ENCODE assay signal across 23 cellular contexts in the genomic region with DNA sequence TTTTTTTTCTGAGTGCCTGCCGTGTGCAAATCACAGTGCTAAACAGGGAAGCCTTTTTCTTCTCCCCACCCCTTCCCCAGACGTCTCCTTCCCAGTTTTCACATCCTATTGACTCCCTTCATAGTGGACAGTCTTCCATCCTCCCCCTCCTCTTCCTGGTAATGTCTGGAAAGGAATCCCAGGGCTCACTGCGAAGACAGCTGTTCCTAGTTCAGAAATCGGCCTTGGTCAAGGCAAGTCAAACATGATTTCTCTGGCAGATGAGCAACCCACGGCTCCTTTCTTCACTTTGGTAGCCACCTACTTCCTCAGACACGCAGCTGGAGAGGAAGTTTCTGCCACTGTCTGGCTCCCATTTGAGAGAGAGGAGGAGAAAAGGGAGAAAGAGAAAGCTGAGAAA. TPM values are rescaled to one million over a fixed set of nuclear protein-coding genes. Genes with fewer than 3 reads are reported as not detected.
DNase-seq lines count a peak whose midpoint lies in the region; ATAC-seq and TF ChIP-seq lines count a peak whose summit lies in the region.
"Had no signal": no experiment of that assay in that cellular context is flagged by ENCODE, and none has a peak within 500 bp of the region (broad histone marks: within the 10 kb centered on the region; RNA-seq: fewer than 3 reads in every experiment).

No MANE protein-coding gene starts in this region.

- no peak overlapping the region for H3K23ac ChIP-seq in trophoblast cell (ENCODE audit: low read length)

- H3K36me3 ChIP-seq in cardiac muscle cell (no peaks in the 10 kb centered on the region), left ventricle myocardium inferior (no peaks in the 10 kb centered on the region), psoas muscle (ENCODE audit: insufficient read depth in 1 of 2, low read depth in 1 of 2) (no peaks in the 10 kb centered on the region), trophoblast cell (ENCODE audit: control insufficient read depth in 1 of 2, insufficient read depth in 2 of 2, low read length in 2 of 2) (no peaks in the 10 kb centered on the region), ovary (no peaks in the 10 kb centered on the region)

- peaks cover 17% of the 10 kb centered on the region for H3K4me1 ChIP-seq in cardiac muscle cell (ENCODE audit: low read depth)
- peaks cover 51% of the 10 kb centered on the region for H3K4me1 ChIP-seq in left ventricle myocardium inferior
- H3K4me1 ChIP-seq in psoas muscle: peaks cover 42% of the 10 kb centered on the region
- H3K4me1 ChIP-seq in trophoblast cell (ENCODE audit: control insufficient read depth in 1 of 2, insufficient read depth in 2 of 2, low read length in 2 of 2): peaks cover 0 to 2% of the 10 kb centered on the region in 2 experiments
- peaks cover 8% of the 10 kb centered on the region for H3K4me1 ChIP-seq in ovary (ENCODE audit: insufficient read depth)

- H3K27ac ChIP-seq in cardiac muscle cell (peak overlapping the region; percentile 45), left ventricle myocardium inferior (replicated peaks) (peak overlapping the region; percentile 95), psoas muscle (peak overlapping the region; percentile 82), trophoblast cell (ENCODE audit: low read depth, low read length) (no peak overlapping the region), ovary (peak overlapping the region in 1 of 2 donors; percentile 37)
- H3K27ac ChIP-seq: A549, body of pancreas, C4-2B, hepatocyte, KMS-11, VCaP had no signal

- H4K12ac ChIP-seq in trophoblast cell (ENCODE audit: low read depth, low read length): no peak overlapping the region

- peaks cover 4% of the 10 kb centered on the region for H3K79me1 ChIP-seq in trophoblast cell (ENCODE audit: low read length)

- H2AK5ac ChIP-seq in trophoblast cell (ENCODE audit: low read length): no peak overlapping the region

- no peaks in the 10 kb centered on the region for H3K9me3 ChIP-seq in cardiac muscle cell (ENCODE audit: low read depth)
- no peaks in the 10 kb centered on the region for H3K9me3 ChIP-seq in left ventricle myocardium inferior (replicated peaks)
- H3K9me3 ChIP-seq in psoas muscle: no peaks in the 10 kb centered on the region
- no peaks in the 10 kb centered on the region for H3K9me3 ChIP-seq in trophoblast cell (ENCODE audit: insufficient read depth, low read depth, low read length)
- no peaks in the 10 kb centered on the region for H3K9me3 ChIP-seq in ovary
- H3K9me3 ChIP-seq: A549, body of pancreas had no signal

- no peaks in the 10 kb centered on the region for H3K79me2 ChIP-seq in trophoblast cell (ENCODE audit: control insufficient read depth, insufficient read depth, low read length, poor library complexity)
- H3K79me2 ChIP-seq: hepatocyte had no signal

- intact Hi-C loops in cardiac septum (cut with DNase I): loop anchor here (10.0 kb wide), 1 partner anchor 218 kb away; no protein-coding TSS in a partner anchor
- intact Hi-C loops in left ventricle myocardium inferior (cut with micrococcal nuclease): no loop called here
- intact Hi-C loops in psoas muscle (cut with DNase I): loop anchor here in 1 of 2 donors (5.0 kb wide), 1 partner anchor 101 kb away; no protein-coding TSS in a partner anchor
- intact Hi-C loops in ovary (cut with DNase I): no loop called here

- no peak overlapping the region for H2AFZ ChIP-seq in trophoblast cell (ENCODE audit: insufficient read depth, low read length, poor library complexity)
- H2AFZ ChIP-seq: hepatocyte had no signal

- H3K9ac ChIP-seq in trophoblast cell (ENCODE audit: low read length): no peak overlapping the region
- H3K9ac ChIP-seq: KMS-11 had no signal

- 14 to 30% (median 16%) methylated on average over 6 of the region's 6 CpGs for WGBS in psoas muscle, 3 donors
- no CpG with 5 or more reads among the region's 6 CpGs for WGBS in trophoblast cell (ENCODE audit: extremely low coverage, insufficient coverage, insufficient read length)
- 18 to 32% (median 31%) methylated on average over 6 of the region's 6 CpGs for WGBS in ovary, 3 donors

- no peak overlapping the region for H4K91ac ChIP-seq in trophoblast cell (ENCODE audit: low read depth, low read length)

- H2BK12ac ChIP-seq in trophoblast cell (ENCODE audit: low read length): no peak overlapping the region

- no peak overlapping the region for H3K14ac ChIP-seq in trophoblast cell (ENCODE audit: low read length)

- H2BK120ac ChIP-seq in trophoblast cell (ENCODE audit: insufficient read depth, low read length, poor library complexity): no peak overlapping the region

- H3K18ac ChIP-seq in trophoblast cell (ENCODE audit: low read length): no peak overlapping the region

- ATAC-seq in psoas muscle (peak; percentile 19 to 53 (median 28)), esophagus mucosa (no peak)
- ATAC-seq: A549, body of pancreas had no signal

- TF ChIP-seq POLR2A in ovary (IDR thresholded peaks at IDR 0.05): no peak

- H3K4me2 ChIP-seq in trophoblast cell (ENCODE audit: low read length): no peak overlapping the region
- H3K4me2 ChIP-seq: A549, hepatocyte, KMS-11, smooth muscle cell had no signal

- no peak overlapping the region for H3K4me3 ChIP-seq in cardiac muscle cell
- peak overlapping the region; percentile 2 for H3K4me3 ChIP-seq in left ventricle myocardium inferior
- peak overlapping the region; percentile 43 for H3K4me3 ChIP-seq in psoas muscle
- H3K4me3 ChIP-seq in trophoblast cell (ENCODE audit: low read depth, low read length): no peak overlapping the region
- no peak overlapping the region for H3K4me3 ChIP-seq in ovary
- H3K4me3 ChIP-seq: A549, body of pancreas, hepatocyte, smooth muscle cell had no signal

- no peak overlapping the region for H3K4ac ChIP-seq in trophoblast cell (ENCODE audit: low read depth, low read length)

- DNase-seq in cardiac muscle cell (ENCODE audit: low read depth in 1 of 2, low spot score in 1 of 2) (no peak), cardiac septum (ENCODE audit: low spot score) (no peak), left ventricle myocardium inferior (no peak), psoas muscle (no peak), SKM-1 treated with dmso at 0.1 percent for 144 hours (lab: John Stamatoyannopoulos, UW; ENCODE audit: unreplicated experiment) (no peak), trophoblast cell (no peak), ovary (no peak)
- DNase-seq: activated CD4-positive, alpha-beta memory T cell treated with anti-CD3 and anti-CD28 coated beads for 36 hours; activated naive CD4-positive, alpha-beta T cell treated with anti-CD3 and anti-CD28 coated beads, Interleukin-2, amount 50 U/mL, for 16 hours; activated T-cell treated with anti-CD3 and anti-CD28 coated beads, Interleukin-2, amount 50 U/mL, for 24 hours; body of pancreas; H9; midbrain; NCI-H1417; NCI-H2171 treated with DMSO at 0.1 percent for 48 hours; NCI-H82 had no signal

- H3K27me3 ChIP-seq in cardiac muscle cell: no peaks in the 10 kb centered on the region
- no peaks in the 10 kb centered on the region for H3K27me3 ChIP-seq in left ventricle myocardium inferior (ENCODE audit: low read depth)
- peaks cover 0 to 3% (median 0%) of the 10 kb centered on the region in 3 donors for H3K27me3 ChIP-seq in psoas muscle (ENCODE audit: insufficient read depth in 3 of 3, low read length in 2 of 3)
- H3K27me3 ChIP-seq in trophoblast cell (ENCODE audit: insufficient read depth, low read length): no peaks in the 10 kb centered on the region
- no peaks in the 10 kb centered on the region for H3K27me3 ChIP-seq in ovary

- no peak overlapping the region for H2BK5ac ChIP-seq in trophoblast cell (ENCODE audit: low read depth, low read length, poor library complexity)

- H4K8ac ChIP-seq in trophoblast cell (ENCODE audit: low read depth, low read length): no peak overlapping the region

- TF ChIP-seq CTCF in cardiac muscle cell (IDR thresholded peaks at IDR 0.05; ENCODE audit: low read depth, low read length) (no peak), left ventricle myocardium inferior (IDR thresholded peaks at IDR 0.05; ENCODE audit: borderline replicate concordance) (no peak), psoas muscle (IDR thresholded peaks at IDR 0.05) (no peak), ovary (IDR thresholded peaks at IDR 0.05) (no peak)

- no peak for TF ChIP-seq EP300 in ovary (IDR thresholded peaks at IDR 0.05)

RNA-seq across cellular contexts. Expression of a gene that starts 4.8 kb away (rescaled TPM):
- 51.3 and 82.7 TPM in 2 replicates for total RNA-seq in cardiac muscle cell
- 66.9 and 115 TPM in 2 replicates for polyA plus RNA-seq in cardiac muscle cell
- total RNA-seq in cardiac septum: 67.5 TPM
- 74.9 TPM for total RNA-seq in left ventricle myocardium inferior
- 10 to 100 TPM; 29.0 to 47.8 (median 35.9) TPM for total RNA-seq in psoas muscle
- polyA plus RNA-seq in psoas muscle: 10 to 100 TPM in 2 of 3 donors, 1 to 10 TPM in 1; 9.8 to 13.2 (median 10.4) TPM
- 5.9 and 6.0 TPM in 2 replicates for polyA plus RNA-seq in trophoblast cell (2013)
- total RNA-seq in esophagus mucosa: 3.5 TPM
- 100 to 1,000 TPM in 1 of 7 donors, 10 to 100 TPM in 6; 50.7 to 107 (median 71.2) TPM for total RNA-seq in ovary
- 10 to 100 TPM; 38.8 to 45.7 TPM for polyA plus RNA-seq in ovary

Comparison
In these comparisons a context has a peak if more than half of its experiments do, and no peak if none do; other contexts are left out.
1. H3K4me3 ChIP-seq: peak in left ventricle myocardium inferior (single experiment) and psoas muscle (single experiment); none in cardiac muscle cell (single experiment), trophoblast cell (single experiment) and ovary (single experiment).